In genomic region chr4:86957214-86957613, GRCh38 we compare ENCODE assay signal across 9 cellular contexts. TPM values are rescaled to one million over a fixed set of nuclear protein-coding genes. Genes with fewer than 3 reads are reported as not detected.
DNase-seq lines count a peak whose midpoint lies in the region; ATAC-seq and TF ChIP-seq lines count a peak whose summit lies in the region.
"Had no signal": no experiment of that assay in that cellular context is flagged by ENCODE, and none has a peak within 500 bp of the region (broad histone marks: within the 10 kb centered on the region; RNA-seq: fewer than 3 reads in every experiment).

No MANE protein-coding gene starts in this region.

- peaks cover 13 to 23% of the 10 kb centered on the region in 2 donors for H3K36me3 Mint-ChIP-seq in CD14-positive monocyte
- peaks cover 5 to 50% (median 19%) of the 10 kb centered on the region in 3 donors for H3K36me3 Mint-ChIP-seq in CD8-positive, alpha-beta memory T cell

- WGBS in esophagus muscularis mucosa: 100% methylated on average over 1 of the region's 1 CpG

- POLR2A ChIA-PET in CD8-positive, alpha-beta memory T cell (lab: Charles Lee): no interaction called here

- peaks cover 0 to 8% (median 2%) of the 10 kb centered on the region in 4 donors for H3K36me3 ChIP-seq in esophagus muscularis mucosa
- no peaks in the 10 kb centered on the region for H3K36me3 ChIP-seq in CD8-positive, alpha-beta memory T cell (ENCODE audit: insufficient read depth, low read length)

- peak overlapping the region in 1 of 2 donors; percentile 66 for H3K4me3 Mint-ChIP-seq in CD14-positive monocyte
- no peak overlapping the region for H3K4me3 Mint-ChIP-seq in CD8-positive, alpha-beta memory T cell
- H3K4me3 Mint-ChIP-seq: activated naive CD8-positive, alpha-beta T cell treated with anti-CD3 and anti-CD28 coated beads, Interleukin-2, amount 10 ng/mL, durations not matched to agents 7 days and 5 days had no signal

- H3K4me3 ChIP-seq in esophagus muscularis mucosa: no peak overlapping the region
- no peak overlapping the region for H3K4me3 ChIP-seq in CD8-positive, alpha-beta memory T cell (ENCODE audit: low read length)

- H3K9me3 ChIP-seq in esophagus muscularis mucosa: no peaks in the 10 kb centered on the region
- no peaks in the 10 kb centered on the region for H3K9me3 ChIP-seq in CD8-positive, alpha-beta memory T cell (ENCODE audit: low read length)

- peak; percentile 35 for ATAC-seq in GM21367 (IDR thresholded peaks at IDR 0.05; ENCODE audit: unreplicated experiment)
- ATAC-seq in HG03558 (IDR thresholded peaks at IDR 0.05; ENCODE audit: extremely low read depth, unreplicated experiment): peak; percentile 50

- H3K4me1 ChIP-seq in esophagus muscularis mucosa: peaks cover 25 to 39% (median 33%) of the 10 kb centered on the region in 4 donors
- no peaks in the 10 kb centered on the region for H3K4me1 ChIP-seq in CD8-positive, alpha-beta memory T cell (ENCODE audit: insufficient read depth, low read length)

- H3K27me3 ChIP-seq in esophagus muscularis mucosa: no peaks in the 10 kb centered on the region
- no peaks in the 10 kb centered on the region for H3K27me3 ChIP-seq in CD8-positive, alpha-beta memory T cell (ENCODE audit: insufficient read depth, low read length, poor library complexity, severe bottlenecking)

- no peak for TF ChIP-seq EP300 in esophagus muscularis mucosa (IDR thresholded peaks at IDR 0.05)

- CTCF ChIA-PET in CD8-positive, alpha-beta memory T cell (lab: Charles Lee): interaction anchor here (0.6 kb wide), 1 partner anchor 12 kb away, joined by 3 read pairs; no protein-coding TSS in a partner anchor

- peaks cover 55% of the 10 kb centered on the region for H3K4me1 Mint-ChIP-seq in CD14-positive monocyte
- H3K4me1 Mint-ChIP-seq in CD8-positive, alpha-beta memory T cell: peaks cover 23 to 42% (median 35%) of the 10 kb centered on the region in 3 donors

- TF ChIP-seq CTCF in CD14-positive monocyte (IDR thresholded peaks at IDR 0.05) (no peak), esophagus muscularis mucosa (IDR thresholded peaks at IDR 0.05) (no peak)

- H3K27me3 Mint-ChIP-seq in CD14-positive monocyte (ENCODE audit: low read depth in 3 of 3): peaks cover 0 to 2% (median 0%) of the 10 kb centered on the region in 3 donors
- H3K27me3 Mint-ChIP-seq in CD8-positive, alpha-beta memory T cell: no peaks in the 10 kb centered on the region
- H3K27me3 Mint-ChIP-seq: activated naive CD8-positive, alpha-beta T cell treated with anti-CD3 and anti-CD28 coated beads, Interleukin-2, amount 10 ng/mL, durations not matched to agents 7 days and 5 days had no signal

- H3K27ac ChIP-seq in esophagus muscularis mucosa (replicated peaks in 1 of 4): no peak overlapping the region
- no peak overlapping the region for H3K27ac ChIP-seq in CD8-positive, alpha-beta memory T cell (ENCODE audit: low read depth, low read length)

- DNase-seq in CD14-positive monocyte (ENCODE audit: low spot score) (no peak), dedifferentiated amniotic fluid mesenchymal stem cell (ENCODE audit: extremely low spot score) (peak; percentile 58), esophagus muscularis mucosa (ENCODE audit: extremely low spot score) (no peak), NCI-H82 treated with DMSO at 0.1 percent for 48 hours (lab: John Stamatoyannopoulos, UW; ENCODE audit: unreplicated experiment) (no peak)
- DNase-seq in activated CD4-positive, alpha-beta T cell treated with anti-CD3 and anti-CD28 coated beads, Interleukin-2, amount 50 U/mL, for 1 hour: no peak
- no peak for DNase-seq in CD8-positive, alpha-beta memory T cell
- DNase-seq: activated naive CD8-positive, alpha-beta T cell treated with anti-CD3 and anti-CD28 coated beads, Interleukin-2, amount 10 ng/mL, durations not matched to agents 7 days and 5 days had no signal

- no peak for TF ChIP-seq POLR2A in esophagus muscularis mucosa (IDR thresholded peaks at IDR 0.05; ENCODE audit: low read depth)

- no peaks in the 10 kb centered on the region for H3K9me3 Mint-ChIP-seq in CD14-positive monocyte
- H3K9me3 Mint-ChIP-seq in CD8-positive, alpha-beta memory T cell: no peaks in the 10 kb centered on the region
- H3K9me3 Mint-ChIP-seq: activated naive CD8-positive, alpha-beta T cell treated with anti-CD3 and anti-CD28 coated beads, Interleukin-2, amount 10 ng/mL, durations not matched to agents 7 days and 5 days had no signal

- peak overlapping the region; percentile 58 to 89 (median 84) for H3K27ac Mint-ChIP-seq in CD14-positive monocyte
- no peak overlapping the region for H3K27ac Mint-ChIP-seq in CD8-positive, alpha-beta memory T cell
- H3K27ac Mint-ChIP-seq: activated naive CD8-positive, alpha-beta T cell treated with anti-CD3 and anti-CD28 coated beads, Interleukin-2, amount 10 ng/mL, durations not matched to agents 7 days and 5 days had no signal

- intact Hi-C loops in CD14-positive monocyte (cut with micrococcal nuclease) (loop anchor here in 1 of 2 donors (5.0 kb wide), 1 partner anchor 50 kb away; no protein-coding TSS in a partner anchor), esophagus muscularis mucosa (cut with DNase I) (no loop called here)

RNA-seq across cellular contexts. Expression of gene AFF1, which starts 22.4 kb away (rescaled TPM):
- polyA plus RNA-seq in CD14-positive monocyte: 10 to 100 TPM in 1 of 2 donors, 1 to 10 TPM in 1; 7.5 to 20.9 TPM
- total RNA-seq in esophagus muscularis mucosa: 10 to 100 TPM; 53.6 to 85.2 (median 70.6) TPM
- 10 to 100 TPM; 29.7 to 32.9 TPM for total RNA-seq in CD8-positive, alpha-beta memory T cell
- polyA plus RNA-seq in CD8-positive, alpha-beta memory T cell: 20.9 TPM

Comparison
In these comparisons a context has a peak if more than half of its experiments do, and no peak if none do; other contexts are left out.
1. H3K27ac Mint-ChIP-seq: peak in CD14-positive monocyte (7 of 7); none in CD8-positive, alpha-beta memory T cell (0 of 8).